ENCODE assay signal across 19 cellular contexts in the genomic region with DNA sequence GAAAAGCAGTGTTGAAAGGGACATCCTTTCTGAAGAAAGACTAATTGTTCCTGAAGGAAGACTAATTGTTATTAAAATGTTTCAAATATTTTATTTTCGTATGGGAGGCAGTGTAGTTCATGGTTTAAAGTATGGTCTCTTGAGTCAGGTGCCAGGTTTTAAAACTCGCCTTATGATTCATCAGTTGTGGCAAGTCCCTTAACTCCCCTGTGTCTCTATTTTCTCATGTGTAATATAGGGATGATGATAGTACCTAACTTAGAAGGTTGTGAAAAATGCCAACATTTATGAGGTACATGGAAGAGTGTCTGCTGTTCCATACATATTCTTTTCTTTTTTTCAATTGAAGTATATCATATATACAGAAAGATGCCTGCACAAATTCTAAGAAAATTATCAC.
A peak's percentile ranks its signal among the peaks of the same experiment; 100 is the strongest.
DNase-seq lines count a peak whose midpoint lies in the region; ATAC-seq and TF ChIP-seq lines count a peak whose summit lies in the region.
"Had no signal": no experiment of that assay in that cellular context is flagged by ENCODE, and none has a peak within 500 bp of the region (broad histone marks: within the 10 kb centered on the region; RNA-seq: fewer than 3 reads in every experiment).

No MANE protein-coding gene starts in this region.

- no peak for DNase-seq in activated T-cell treated with anti-CD3 and anti-CD28 coated beads, Interleukin-2, amount 50 U/mL, for 24 hours
- no peak for DNase-seq in activated T-cell treated with anti-CD3 and anti-CD28 coated beads, Interleukin-2, amount 50 U/mL, for 1 hour
- DNase-seq in A172 (ENCODE audit: low spot score) (peak; percentile 4), retinal pigment epithelial cell (ENCODE audit: low read depth) (peak; percentile 3), GM03348 (ENCODE audit: low spot score) (no peak), foreskin fibroblast (no peak)
- DNase-seq: Calu3; CD8-positive, alpha-beta memory T cell; DMS153; Karpas-422; MM.1S; NCI-H1048; NCI-H1417 treated with DMSO at 0.1 percent for 48 hours; NCI-H187 treated with DMSO at 0.1 percent for 48 hours; NCI-H2107; NCI-H446 treated with DMSO at 0.1 percent for 48 hours; NCI-H526 treated with DMSO at 0.1 percent for 48 hours had no signal

- peak; percentile 92 for ATAC-seq in activated T-helper 17 cell treated with anti-CD3 and anti-CD28 coated beads, Interleukin-2, amount 50 U/mL, for 72 hours (replicated peaks)
- ATAC-seq: Right ventricle myocardium inferior had no signal

- H3K9me3 Mint-ChIP-seq in activated T-cell treated with anti-CD3 and anti-CD28 coated beads, Interleukin-2, amount 50 U/mL, for 24 hours = peaks cover 33% of the 10 kb centered on the region
- H3K9me3 Mint-ChIP-seq in activated T-helper 17 cell treated with anti-CD3 and anti-CD28 coated beads, Interleukin-2, amount 50 U/mL, for 72 hours = peaks cover 4% of the 10 kb centered on the region

- peaks cover 21% of the 10 kb centered on the region for H3K4me1 Mint-ChIP-seq in activated T-cell treated with anti-CD3 and anti-CD28 coated beads, Interleukin-2, amount 50 U/mL, for 24 hours (ENCODE audit: low read depth)
- no peaks in the 10 kb centered on the region for H3K4me1 Mint-ChIP-seq in activated T-helper 17 cell treated with anti-CD3 and anti-CD28 coated beads, Interleukin-2, amount 50 U/mL, for 72 hours
- H3K4me1 Mint-ChIP-seq: CD8-positive, alpha-beta memory T cell had no signal

- H3K4me3 Mint-ChIP-seq in activated T-cell treated with anti-CD3 and anti-CD28 coated beads, Interleukin-2, amount 50 U/mL, for 24 hours = no peak overlapping the region
- H3K4me3 Mint-ChIP-seq in activated T-helper 17 cell treated with anti-CD3 and anti-CD28 coated beads, Interleukin-2, amount 50 U/mL, for 72 hours = no peak overlapping the region
- H3K4me3 Mint-ChIP-seq: CD8-positive, alpha-beta memory T cell had no signal

- peak overlapping the region; percentile 47 for H3K27ac Mint-ChIP-seq in activated T-cell treated with anti-CD3 and anti-CD28 coated beads, Interleukin-2, amount 50 U/mL, for 24 hours
- no peak overlapping the region for H3K27ac Mint-ChIP-seq in activated T-helper 17 cell treated with anti-CD3 and anti-CD28 coated beads, Interleukin-2, amount 50 U/mL, for 72 hours
- H3K27ac Mint-ChIP-seq: CD8-positive, alpha-beta memory T cell had no signal

- H3K4me3 ChIP-seq in retinal pigment epithelial cell (ENCODE audit: low read length) = no peak overlapping the region
- H3K4me3 ChIP-seq in foreskin fibroblast (ENCODE audit: low read depth in 1 of 2, low read length in 2 of 2) = no peak overlapping the region

- peaks cover 57% of the 10 kb centered on the region for H3K27me3 Mint-ChIP-seq in activated T-cell treated with anti-CD3 and anti-CD28 coated beads, Interleukin-2, amount 50 U/mL, for 24 hours
- H3K27me3 Mint-ChIP-seq in activated T-helper 17 cell treated with anti-CD3 and anti-CD28 coated beads, Interleukin-2, amount 50 U/mL, for 72 hours = no peaks in the 10 kb centered on the region

- TF ChIP-seq CTCF in retinal pigment epithelial cell (conservative IDR thresholded peaks at IDR 0.05; ENCODE audit: low read depth, low read length) (no peak), foreskin fibroblast (IDR thresholded peaks at IDR 0.05; ENCODE audit: low read depth, low read length) (no peak)

- H3K36me3 Mint-ChIP-seq in activated T-cell treated with anti-CD3 and anti-CD28 coated beads, Interleukin-2, amount 50 U/mL, for 24 hours (ENCODE audit: low read depth) = peaks cover 3% of the 10 kb centered on the region
- H3K36me3 Mint-ChIP-seq in activated T-helper 17 cell treated with anti-CD3 and anti-CD28 coated beads, Interleukin-2, amount 50 U/mL, for 72 hours (ENCODE audit: low read depth) = no peaks in the 10 kb centered on the region
- H3K36me3 Mint-ChIP-seq: CD8-positive, alpha-beta memory T cell had no signal

Comparison
In these comparisons a context has a peak if more than half of its experiments do, and no peak if none do; other contexts are left out.
1. DNase-seq: peak in A172 (single experiment) and retinal pigment epithelial cell (single experiment); none in activated T-cell treated with anti-CD3 and anti-CD28 coated beads, Interleukin-2, amount 50 U/mL, for 24 hours (single experiment), activated T-cell treated with anti-CD3 and anti-CD28 coated beads, Interleukin-2, amount 50 U/mL, for 1 hour (single experiment), GM03348 (single experiment) and foreskin fibroblast (0 of 2).